Comparison of ENCODE assay signal across 23 cellular contexts in genomic region chr20:50924261-50924660, GRCh38. TPM values are rescaled to one million over a fixed set of nuclear protein-coding genes. Genes with fewer than 3 reads are reported as not detected.
DNase-seq lines count a peak whose midpoint lies in the region; ATAC-seq, FAIRE-seq and TF ChIP-seq lines count a peak whose summit lies in the region.
"Had no signal": no experiment of that assay in that cellular context is flagged by ENCODE, and none has a peak within 500 bp of the region (broad histone marks: within the 10 kb centered on the region; RNA-seq: fewer than 3 reads in every experiment).

No MANE protein-coding gene starts in this region.

- WGBS in H1 (ENCODE audit: extremely low coverage in 1 of 2, insufficient coverage in 1 of 2, insufficient read length in 1 of 2, insufficient replicate concordance in 2 of 2, low coverage in 1 of 2, low lambda C conversion rate in 2 of 2, missing lambda C conversion rate in 1 of 2), 2 experiments, result 82% methylated on average over 1 of the region's 1 CpG; no CpG with 5 or more reads in 1 of the 2 experiments

- TF ChIP-seq CTCF in H1 (IDR thresholded peaks at IDR 0.05; ENCODE audit: control extremely low read depth in 1 of 3, insufficient read depth in 1 of 3, low read depth in 1 of 3, low read length in 3 of 3) (no peak), neural cell (IDR thresholded peaks at IDR 0.05; ENCODE audit: poor library complexity, severe bottlenecking) (no peak), WTC11 (IDR thresholded peaks at IDR 0.05) (no peak)

- peaks cover 3% of the 10 kb centered on the region for H3F3A ChIP-seq in neural cell (ENCODE audit: insufficient read depth, low read length, poor library complexity, severe bottlenecking)

- ATAC-seq in CD4-positive, CD25-positive, alpha-beta regulatory T cell (ENCODE audit: low read depth in 2 of 2), result no peak
- no peak for ATAC-seq in activated naive CD4-positive, alpha-beta T cell treated with anti-CD3 and anti-CD28 coated beads, Interleukin-2, amount 50 U/mL, for 72 hours
- ATAC-seq in WTC11, result no peak
- ATAC-seq: mucosa of descending colon had no signal

- no peaks in the 10 kb centered on the region for H3K27me3 ChIP-seq in CD4-positive, CD25-positive, alpha-beta regulatory T cell (ENCODE audit: control insufficient read depth, insufficient read depth, low read length)
- H3K27me3 ChIP-seq in H1 (replicated peaks in 1 of 4; ENCODE audit: control insufficient read depth in 3 of 4, extremely low read depth in 1 of 4, insufficient read depth in 3 of 4, low read length in 3 of 4), result no peaks in the 10 kb centered on the region
- H3K27me3 ChIP-seq in neural cell (ENCODE audit: insufficient read depth, low read depth, low read length), result no peaks in the 10 kb centered on the region
- H3K27me3 ChIP-seq: brain microvascular endothelial cell, right atrium auricular region had no signal

- no peak overlapping the region for H3K4me3 Mint-ChIP-seq in CD4-positive, CD25-positive, alpha-beta regulatory T cell
- peak overlapping the region in 1 of 4 donors; percentile 26 for H3K4me3 Mint-ChIP-seq in IgD-negative memory B cell
- no peak overlapping the region for H3K4me3 Mint-ChIP-seq in WTC11
- H3K4me3 Mint-ChIP-seq: activated CD4-positive, alpha-beta memory T cell treated with anti-CD3 and anti-CD28 coated beads, Interleukin-2, amount 10 ng/mL, durations not matched to agents 7 days and 5 days; activated naive CD4-positive, alpha-beta T cell treated with anti-CD3 and anti-CD28 coated beads, Interleukin-2, amount 50 U/mL, for 24 hours; T-helper 1 cell treated with Interleukin-12 subunit alpha and Interleukin-12 subunit beta and Interleukin-4 antibody, amounts not matched to agents 30 μg/mL and 1 μg/mL, for 36 hours had no signal

- no peak overlapping the region for H4K91ac ChIP-seq in H1 (replicated peaks; ENCODE audit: insufficient read length, low read length)

- no peaks in the 10 kb centered on the region for H3K9me2 ChIP-seq in neural cell (ENCODE audit: insufficient read depth, low read length)

- H3K4me3 ChIP-seq in CD4-positive, CD25-positive, alpha-beta regulatory T cell (ENCODE audit: low read depth, low read length), result peak overlapping the region; percentile 13
- H3K4me3 ChIP-seq in H1 (ENCODE audit: extremely low read depth in 1 of 4, insufficient read depth in 2 of 4, low read depth in 3 of 4, low read length in 4 of 4), result no peak overlapping the region
- H3K4me3 ChIP-seq in neural cell (ENCODE audit: low read length), result peak overlapping the region; percentile 67
- H3K4me3 ChIP-seq: mucosa of descending colon, right atrium auricular region, thoracic aorta had no signal

- H3K4me2 ChIP-seq in H1 (ENCODE audit: insufficient read depth in 1 of 2, low read depth in 2 of 2, low read length in 2 of 2) (no peak overlapping the region), neural cell (ENCODE audit: low read length) (no peak overlapping the region)

- peaks cover 14% of the 10 kb centered on the region for H3K36me3 ChIP-seq in CD4-positive, CD25-positive, alpha-beta regulatory T cell (ENCODE audit: control insufficient read depth, insufficient read depth, low read length)
- H3K36me3 ChIP-seq in H1 (ENCODE audit: control insufficient read depth in 2 of 4, insufficient read depth in 4 of 4, low read length in 3 of 4) (peaks cover 7 to 61% (median 14%) of the 10 kb centered on the region in 4 experiments; a peak in 7 of 8 replicates), neural cell (ENCODE audit: insufficient read depth, low read length) (peaks cover 6% of the 10 kb centered on the region)
- H3K36me3 ChIP-seq: right atrium auricular region, thoracic aorta had no signal

- peaks cover 14% of the 10 kb centered on the region for H3K36me3 Mint-ChIP-seq in CD4-positive, CD25-positive, alpha-beta regulatory T cell
- H3K36me3 Mint-ChIP-seq in IgD-negative memory B cell, result peaks cover 9% of the 10 kb centered on the region
- peaks cover 11 to 53% of the 10 kb centered on the region in 2 donors for H3K36me3 Mint-ChIP-seq in activated naive CD4-positive, alpha-beta T cell treated with anti-CD3 and anti-CD28 coated beads, Interleukin-2, amount 50 U/mL, for 72 hours
- H3K36me3 Mint-ChIP-seq in WTC11, result peaks cover 48% of the 10 kb centered on the region

- no peak for DNase-seq in CD4-positive, CD25-positive, alpha-beta regulatory T cell
- DNase-seq in H1 (ENCODE audit: low read depth in 1 of 2, low spot score in 2 of 2) (no peak), cerebellar cortex (ENCODE audit: low spot score) (no peak), A172 (ENCODE audit: low spot score) (no peak), WTC11 (ENCODE audit: low spot score) (no peak)
- no peak for DNase-seq in activated naive CD4-positive, alpha-beta T cell treated with anti-CD3 and anti-CD28 coated beads, Interleukin-2, amount 50 U/mL, for 72 hours (ENCODE audit: low spot score in 2 of 2)
- DNase-seq: activated CD4-positive, alpha-beta memory T cell treated with anti-CD3 and anti-CD28 coated beads, Interleukin-2, amount 10 ng/mL, durations not matched to agents 7 days and 5 days; activated T-cell treated with anti-CD3 and anti-CD28 coated beads, Interleukin-2, amount 50 U/mL, for 48 hours; brain microvascular endothelial cell; Calu3; dermis blood vessel endothelial cell; mucosa of descending colon; NCI-H1417; NCI-H774; occipital lobe; WERI-Rb-1 had no signal

- no peaks in the 10 kb centered on the region for H3K23me2 ChIP-seq in H1 (ENCODE audit: low read depth, low read length)

- H3K9ac ChIP-seq in H1 (replicated peaks in 1 of 4; ENCODE audit: extremely low read depth in 1 of 4, low read depth in 3 of 4, low read length in 3 of 4) (no peak overlapping the region), neural cell (ENCODE audit: low read length) (no peak overlapping the region)

- no peak; a peak in 1 of 3 replicates for TF ChIP-seq POLR2A in H1 (IDR thresholded peaks at IDR 0.05; ENCODE audit: control extremely low read depth in 1 of 2, low read depth in 2 of 2, low read length in 2 of 2)

- peaks cover under 1% of the 10 kb centered on the region for H3K27me3 Mint-ChIP-seq in CD4-positive, CD25-positive, alpha-beta regulatory T cell
- H3K27me3 Mint-ChIP-seq in IgD-negative memory B cell, result no peaks in the 10 kb centered on the region
- H3K27me3 Mint-ChIP-seq in WTC11 (ENCODE audit: low read depth), result no peaks in the 10 kb centered on the region
- H3K27me3 Mint-ChIP-seq: activated CD4-positive, alpha-beta memory T cell treated with anti-CD3 and anti-CD28 coated beads, Interleukin-2, amount 10 ng/mL, durations not matched to agents 7 days and 5 days; activated naive CD4-positive, alpha-beta T cell treated with anti-CD3 and anti-CD28 coated beads, Interleukin-2, amount 50 U/mL, for 24 hours had no signal

- H3K23ac ChIP-seq in H1 (ENCODE audit: insufficient read length), result no peak overlapping the region

- no peak for TF ChIP-seq EP300 in H1 (IDR thresholded peaks at IDR 0.05; ENCODE audit: borderline replicate concordance in 1 of 2, low read depth in 2 of 2, low read length in 2 of 2)
- TF ChIP-seq EP300 in neural cell (conservative IDR thresholded peaks at IDR 0.05; ENCODE audit: poor library complexity, severe bottlenecking), result no peak

- POLR2A ChIA-PET in H1 (lab: Charles Lee; ENCODE audit: partially characterized antibody) (interaction anchor here (0.7 to 13.9 kb wide), 9 partner anchors 13 to 130 kb away, joined by 3 to 206 read pairs (median 3); partner anchors contain the start of gene BCAS4), WTC11 (lab: Charles Lee) (interaction anchor here (1.4 to 1.7 kb wide), 2 partner anchors 106 to 130 kb away, joined by 3 to 5 read pairs; partner anchors contain the start of gene BCAS4)

- no peak overlapping the region for H2BK12ac ChIP-seq in H1 (ENCODE audit: low read depth, low read length)

- H3K4ac ChIP-seq in H1 (replicated peaks; ENCODE audit: insufficient read length, low read depth, low read length), result no peak overlapping the region

- H2AFZ ChIP-seq in H1 (ENCODE audit: low read length), result no peak overlapping the region
- H2AFZ ChIP-seq in neural cell (ENCODE audit: low read depth, low read length), result no peak overlapping the region

- peaks cover 69% of the 10 kb centered on the region for H3K4me1 ChIP-seq in CD4-positive, CD25-positive, alpha-beta regulatory T cell (ENCODE audit: control insufficient read depth, insufficient read depth, low read length, poor library complexity, severe bottlenecking)
- H3K4me1 ChIP-seq in H1 (replicated peaks in 1 of 4; ENCODE audit: control insufficient read depth in 3 of 4, insufficient read depth in 4 of 4, low read length in 3 of 4), result peaks cover 4 to 20% (median 10%) of the 10 kb centered on the region in 4 experiments; a peak in 6 of 7 replicates

- H4K20me1 ChIP-seq in H1 (replicated peaks in 1 of 2; ENCODE audit: control insufficient read depth in 1 of 2, insufficient read depth in 2 of 2, low read length in 2 of 2) (peaks cover 45 to 66% of the 10 kb centered on the region in 2 experiments), neural cell (ENCODE audit: insufficient read depth) (peaks cover 94% of the 10 kb centered on the region)

- no peak overlapping the region for H2BK20ac ChIP-seq in H1 (ENCODE audit: low read length)

- no peak overlapping the region for H3K56ac ChIP-seq in H1 (replicated peaks; ENCODE audit: insufficient read length, low read depth, low read length)

- H3K14ac ChIP-seq in H1 (ENCODE audit: insufficient read length), result no peak overlapping the region

- TF ChIP-seq RAD21 in H1 (IDR thresholded peaks at IDR 0.05 in 1 of 2, conservative IDR thresholded peaks at IDR 0.05 in 1 of 2; ENCODE audit: low read depth in 2 of 2, low read length in 2 of 2), result no peak
- no peak for TF ChIP-seq RAD21 in neural cell (conservative IDR thresholded peaks at IDR 0.05)

- H3K79me2 ChIP-seq in H1 (ENCODE audit: control insufficient read depth in 1 of 2, insufficient read depth in 2 of 2, low read length in 2 of 2) (peaks cover 79 to 100% of the 10 kb centered on the region in 2 experiments), neural cell (replicated peaks; ENCODE audit: insufficient read depth, low read length) (peaks cover 99% of the 10 kb centered on the region)

- no peak for FAIRE-seq in H1 (lab: Jason Lieb, UNC)

- no peak overlapping the region for H4K8ac ChIP-seq in H1 (ENCODE audit: extremely low read depth, insufficient read depth, low read length)

- H3K9me3 ChIP-seq in CD4-positive, CD25-positive, alpha-beta regulatory T cell (ENCODE audit: control insufficient read depth in 2 of 2, low read length in 2 of 2), result no peaks in the 10 kb centered on the region
- H3K9me3 ChIP-seq in H1 (ENCODE audit: insufficient read depth in 2 of 2, low read depth in 1 of 2, low read length in 1 of 2) (no peaks in the 10 kb centered on the region), neural cell (ENCODE audit: low read length) (no peaks in the 10 kb centered on the region)
- H3K9me3 ChIP-seq: mucosa of descending colon, right atrium auricular region, thoracic aorta had no signal

- CTCF ChIA-PET in H1 (lab: Charles Lee; ENCODE audit: partially characterized antibody), result interaction anchor here (0.6 to 1.6 kb wide), 6 partner anchors 13 to 297 kb away, joined by 3 to 5 read pairs (median 3); partner anchors contain the start of gene BCAS4
- CTCF ChIA-PET in WTC11 (lab: Charles Lee), result interaction anchor here (1.1 to 7.3 kb wide), 2 partner anchors 12 to 130 kb away, joined by 3 to 55 read pairs; partner anchors contain the start of gene BCAS4

- peaks cover 2% of the 10 kb centered on the region; the same call in 1 of the 2 replicates for H3K79me1 ChIP-seq in H1 (ENCODE audit: low read depth, low read length)

- H3K9me3 Mint-ChIP-seq in CD4-positive, CD25-positive, alpha-beta regulatory T cell, result peaks cover 0 to 2% (median 0%) of the 10 kb centered on the region in 7 donors
- H3K9me3 Mint-ChIP-seq in IgD-negative memory B cell, result no peaks in the 10 kb centered on the region
- H3K9me3 Mint-ChIP-seq in activated naive CD4-positive, alpha-beta T cell treated with anti-CD3 and anti-CD28 coated beads, Interleukin-2, amount 50 U/mL, for 72 hours, result no peaks in the 10 kb centered on the region
- no peaks in the 10 kb centered on the region for H3K9me3 Mint-ChIP-seq in WTC11
- H3K9me3 Mint-ChIP-seq: activated CD4-positive, alpha-beta memory T cell treated with anti-CD3 and anti-CD28 coated beads, Interleukin-2, amount 10 ng/mL, durations not matched to agents 7 days and 5 days; activated naive CD4-positive, alpha-beta T cell treated with anti-CD3 and anti-CD28 coated beads, Interleukin-2, amount 50 U/mL, for 24 hours; T-helper 1 cell treated with Interleukin-12 subunit alpha and Interleukin-12 subunit beta and Interleukin-4 antibody, amounts not matched to agents 30 μg/mL and 1 μg/mL, for 36 hours had no signal

- peak overlapping the region; percentile 50 for H3K27ac ChIP-seq in CD4-positive, CD25-positive, alpha-beta regulatory T cell (ENCODE audit: insufficient read depth, low read length, poor library complexity, severe bottlenecking)
- H3K27ac ChIP-seq in H1 (ENCODE audit: low read depth, low read length) (no peak overlapping the region), neural cell (ENCODE audit: low read length) (no peak overlapping the region)
- H3K27ac ChIP-seq: brain microvascular endothelial cell, epithelial cell of prostate, right atrium auricular region, thoracic aorta, WERI-Rb-1 had no signal

- no peak overlapping the region for H3K18ac ChIP-seq in H1 (ENCODE audit: extremely low read depth, low read length)

- H2BK120ac ChIP-seq in H1 (replicated peaks; ENCODE audit: low read depth, low read length), result no peak overlapping the region

- peaks cover 33 to 91% (median 77%) of the 10 kb centered on the region in 4 donors for H3K4me1 Mint-ChIP-seq in CD4-positive, CD25-positive, alpha-beta regulatory T cell
- H3K4me1 Mint-ChIP-seq in IgD-negative memory B cell (peaks cover 55 to 75% (median 63%) of the 10 kb centered on the region in 3 donors), WTC11 (peaks cover 82% of the 10 kb centered on the region)

- no peak overlapping the region for H4K5ac ChIP-seq in H1 (ENCODE audit: insufficient read length, low read depth, low read length)

- no peak overlapping the region for H2AK5ac ChIP-seq in H1 (ENCODE audit: low read depth, low read length)

- peak overlapping the region in 2 of 3 donors; percentile 11 to 51 for H3K27ac Mint-ChIP-seq in CD4-positive, CD25-positive, alpha-beta regulatory T cell
- H3K27ac Mint-ChIP-seq in IgD-negative memory B cell (peak overlapping the region in 2 of 3 donors; percentile 16 to 23), WTC11 (no peak overlapping the region)
- H3K27ac Mint-ChIP-seq in activated naive CD4-positive, alpha-beta T cell treated with anti-CD3 and anti-CD28 coated beads, Interleukin-2, amount 50 U/mL, for 72 hours, result no peak overlapping the region
- H3K27ac Mint-ChIP-seq: activated CD4-positive, alpha-beta memory T cell treated with anti-CD3 and anti-CD28 coated beads, Interleukin-2, amount 10 ng/mL, durations not matched to agents 7 days and 5 days; T-helper 1 cell treated with Interleukin-12 subunit alpha and Interleukin-12 subunit beta and Interleukin-4 antibody, amounts not matched to agents 30 μg/mL and 1 μg/mL, for 36 hours had no signal

- no peak overlapping the region for H2BK5ac ChIP-seq in H1 (ENCODE audit: low read depth, low read length)

- H2BK15ac ChIP-seq in H1 (ENCODE audit: low read length), result no peak overlapping the region

RNA-seq across cellular contexts. Expression of gene ADNP, which starts 7.0 kb away (rescaled TPM):
- 61.5 TPM for total RNA-seq in CD4-positive, CD25-positive, alpha-beta regulatory T cell
- polyA plus RNA-seq in CD4-positive, CD25-positive, alpha-beta regulatory T cell, result 1 to 10 TPM; 4.9 to 8.2 (median 6.5) TPM
- polyA plus RNA-seq in IgD-negative memory B cell, result 10.3 TPM
- total RNA-seq in H1 (2021; fragmentation: NEBNext Ultra II Directional; extraction: Animal tissue kit (Norgen Biotek cat#: 25700)), result 123 and 129 TPM in 2 replicates
- 21.1 and 31.6 TPM in 2 replicates for polyA plus RNA-seq in H1 (2011; rRNA removed)
- 34.0 TPM for polyA plus RNA-seq in H1 (2011; cell fraction: cytosol; rRNA removed)
- polyA plus RNA-seq in H1 (2011; cell fraction: nucleus; rRNA removed), result 35.9 TPM
- polyA plus RNA-seq in H1 (2012, experiment 1 of 2), result 72.1 to 113 TPM (median 81.0 TPM) in 4 replicates
- 10.8 TPM for polyA plus RNA-seq in H1 (2012, experiment 2 of 2)
- 72.0 TPM for polyA plus RNA-seq in H1 (2013, experiment 1 of 2)
- 69.3 TPM for polyA plus RNA-seq in H1 (2013, experiment 2 of 2)
- polyA minus RNA-seq in H1 (2011; rRNA and poly(A)+ RNA removed), result 69.9 and 98.9 TPM in 2 replicates
- 58.9 TPM for polyA minus RNA-seq in H1 (2011; cell fraction: cytosol; rRNA and poly(A)+ RNA removed)
- 74.3 TPM for polyA minus RNA-seq in H1 (2011; cell fraction: nucleus; rRNA and poly(A)+ RNA removed)
- polyA plus RNA-seq in neural cell, result 78.5 and 81.4 TPM in 2 replicates
- 118 and 167 TPM in 2 replicates for polyA minus RNA-seq in neural cell
- total RNA-seq in activated naive CD4-positive, alpha-beta T cell treated with anti-CD3 and anti-CD28 coated beads, Interleukin-2, amount 50 U/mL, for 72 hours, result 10 to 100 TPM; 65.1 to 70.7 TPM
- total RNA-seq in A172 (2014; rRNA removed; shearing (Covaris generic)), result 23.2 and 28.1 TPM in 2 replicates
- total RNA-seq in WTC11 (2021), result 106 to 116 TPM (median 109 TPM) in 3 replicates

RNA-seq across cellular contexts. Expression of gene DPM1, which starts 34.1 kb away (rescaled TPM):
- total RNA-seq in CD4-positive, CD25-positive, alpha-beta regulatory T cell, result 34.3 TPM
- polyA plus RNA-seq in CD4-positive, CD25-positive, alpha-beta regulatory T cell, result 10 to 100 TPM; 55.9 to 82.0 (median 75.1) TPM
- polyA plus RNA-seq in IgD-negative memory B cell (62.1 TPM), H1 (2011; rRNA removed) (21.6 and 42.3 TPM in 2 replicates), neural cell (95.5 and 137 TPM in 2 replicates)
- total RNA-seq in H1 (2021; fragmentation: NEBNext Ultra II Directional; extraction: Animal tissue kit (Norgen Biotek cat#: 25700)), result 57.0 and 61.1 TPM in 2 replicates
- polyA plus RNA-seq in H1 (2011; cell fraction: cytosol; rRNA removed), result 60.2 TPM
- 12.3 TPM for polyA plus RNA-seq in H1 (2011; cell fraction: nucleus; rRNA removed)
- 44.2 to 56.2 TPM (median 49.1 TPM) in 4 replicates for polyA plus RNA-seq in H1 (2012, experiment 1 of 2)
- polyA plus RNA-seq in H1 (2012, experiment 2 of 2), result 19.1 TPM
- polyA plus RNA-seq in H1 (2013, experiment 1 of 2), result 52.4 TPM
- polyA plus RNA-seq in H1 (2013, experiment 2 of 2), result 53.5 TPM
- 12.4 and 19.3 TPM in 2 replicates for polyA minus RNA-seq in H1 (2011; rRNA and poly(A)+ RNA removed)
- 19.7 TPM for polyA minus RNA-seq in H1 (2011; cell fraction: cytosol; rRNA and poly(A)+ RNA removed)
- polyA minus RNA-seq in H1 (2011; cell fraction: nucleus; rRNA and poly(A)+ RNA removed), result 14.7 TPM
- polyA minus RNA-seq in neural cell, result 52.6 and 57.3 TPM in 2 replicates
- total RNA-seq in activated naive CD4-positive, alpha-beta T cell treated with anti-CD3 and anti-CD28 coated beads, Interleukin-2, amount 50 U/mL, for 72 hours, result 10 to 100 TPM; 53.0 to 58.0 TPM
- 207 and 247 TPM in 2 replicates for total RNA-seq in A172 (2014; rRNA removed; shearing (Covaris generic))
- total RNA-seq in WTC11 (2021), result 50.0 to 57.8 TPM (median 50.4 TPM) in 3 replicates

RNA-seq across cellular contexts. Expression of gene MOCS3, which starts 34.4 kb away (rescaled TPM):
- 2.7 TPM for total RNA-seq in CD4-positive, CD25-positive, alpha-beta regulatory T cell
- 1 to 10 TPM; 2.8 to 7.0 (median 5.1) TPM for polyA plus RNA-seq in CD4-positive, CD25-positive, alpha-beta regulatory T cell
- 3.5 TPM for polyA plus RNA-seq in IgD-negative memory B cell
- total RNA-seq in H1 (2021; fragmentation: NEBNext Ultra II Directional; extraction: Animal tissue kit (Norgen Biotek cat#: 25700)), result 6.1 and 6.3 TPM in 2 replicates
- 6.2 and 8.1 TPM in 2 replicates for polyA plus RNA-seq in H1 (2011; rRNA removed)
- polyA plus RNA-seq in H1 (2011; cell fraction: cytosol; rRNA removed), result 6.4 TPM
- polyA plus RNA-seq in H1 (2011; cell fraction: nucleus; rRNA removed), result 4.9 TPM
- polyA plus RNA-seq in H1 (2012, experiment 1 of 2), result 2.8 to 4.9 TPM (median 4.3 TPM) in 4 replicates
- 4.4 TPM for polyA plus RNA-seq in H1 (2012, experiment 2 of 2)
- 3.5 TPM for polyA plus RNA-seq in H1 (2013, experiment 1 of 2)
- polyA plus RNA-seq in H1 (2013, experiment 2 of 2), result 3.3 TPM
- polyA minus RNA-seq in H1 (2011; rRNA and poly(A)+ RNA removed), result 7.7 and 8.5 TPM in 2 replicates
- 4.9 TPM for polyA minus RNA-seq in H1 (2011; cell fraction: cytosol; rRNA and poly(A)+ RNA removed)
- 7.2 TPM for polyA minus RNA-seq in H1 (2011; cell fraction: nucleus; rRNA and poly(A)+ RNA removed)
- 5.5 and 5.6 TPM in 2 replicates for polyA plus RNA-seq in neural cell
- polyA minus RNA-seq in neural cell, result 12.4 and 14.1 TPM in 2 replicates
- total RNA-seq in activated naive CD4-positive, alpha-beta T cell treated with anti-CD3 and anti-CD28 coated beads, Interleukin-2, amount 50 U/mL, for 72 hours, result 1 to 10 TPM; 2.4 to 4.3 TPM
- 9.0 and 9.4 TPM in 2 replicates for total RNA-seq in A172 (2014; rRNA removed; shearing (Covaris generic))
- 6.0 to 6.7 TPM (median 6.0 TPM) in 3 replicates for total RNA-seq in WTC11 (2021)

Comparison
In these comparisons a context has a peak if more than half of its experiments do, and no peak if none do; other contexts are left out.
1. H3K4me3 ChIP-seq: peak in CD4-positive, CD25-positive, alpha-beta regulatory T cell (single experiment) and neural cell (single experiment); none in H1 (0 of 4).
2. H3K27ac Mint-ChIP-seq: peak in CD4-positive, CD25-positive, alpha-beta regulatory T cell (2 of 3) and IgD-negative memory B cell (2 of 3); none in activated naive CD4-positive, alpha-beta T cell treated with anti-CD3 and anti-CD28 coated beads, Interleukin-2, amount 50 U/mL, for 72 hours (0 of 2) and WTC11 (single experiment).